Comparison of ENCODE assay signal across 8 cellular contexts in the genomic region with DNA sequence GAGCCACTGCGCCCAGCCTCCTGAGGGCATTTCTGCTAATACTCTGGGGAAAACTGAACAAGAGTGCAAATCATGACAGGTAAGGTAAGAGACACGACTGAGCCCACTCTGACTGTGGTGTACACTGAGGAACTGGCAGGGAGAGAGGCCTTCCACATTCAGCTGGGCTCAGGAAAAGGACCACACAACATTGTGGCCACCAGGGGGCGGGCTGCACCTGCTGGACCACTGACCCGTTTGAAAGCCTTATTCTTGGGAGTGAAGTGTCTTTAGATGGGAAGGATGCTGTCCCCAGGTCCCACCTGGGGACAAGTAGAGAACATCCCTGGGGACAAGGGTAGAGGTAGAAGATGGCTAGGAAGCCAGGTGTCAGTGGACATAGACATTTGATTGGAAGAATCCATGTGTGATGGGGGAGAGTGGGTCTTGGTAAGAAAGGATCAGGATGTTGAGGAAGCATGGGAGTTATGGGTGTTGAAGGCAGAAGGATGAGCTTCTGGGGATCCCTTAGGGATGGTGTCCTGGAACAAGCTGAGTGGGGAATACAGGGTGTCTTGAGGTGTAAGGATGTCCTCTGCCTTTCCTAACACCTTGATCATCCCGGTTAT. TPM values are rescaled to one million over a fixed set of nuclear protein-coding genes. Genes with fewer than 3 reads are reported as not detected.
DNase-seq lines count a peak whose midpoint lies in the region; ATAC-seq and TF ChIP-seq lines count a peak whose summit lies in the region.

No MANE protein-coding gene starts in this region.

- no peaks in the 10 kb centered on the region for H3K27me3 ChIP-seq in testis

- H3K27ac ChIP-seq in testis: no peak overlapping the region

- intact Hi-C loops in testis (cut with DNase I; ENCODE audit: low total_unique reads): loop anchor here (10.0 kb wide), 1 partner anchor 149 kb away; no protein-coding TSS in a partner anchor

- no peaks in the 10 kb centered on the region for H3K36me3 ChIP-seq in testis (ENCODE audit: low read depth, missing control alignments)

- H3K4me3 ChIP-seq in fibroblast of villous mesenchyme (ENCODE audit: low read depth, low read length) (no peak overlapping the region), testis (no peak overlapping the region)

- no peaks in the 10 kb centered on the region for H3K9me3 ChIP-seq in testis

- WGBS in testis, 2 donors: 44 to 51% methylated on average over 5 of the region's 5 CpGs

- H3K4me1 ChIP-seq in testis: peaks cover 14% of the 10 kb centered on the region

- peak; percentile 79 for DNase-seq in GM10266 (ENCODE audit: extremely low spot score)
- DNase-seq in HT1080 (ENCODE audit: low read depth): peak; percentile 61
- DNase-seq in RPMI7951 (ENCODE audit: low read depth): peak; percentile 64
- DNase-seq in activated T-helper 9 cell treated with anti-CD3 and anti-CD28 coated beads, Interleukin-2, amount 50 U/mL, for 16 hours (ENCODE audit: low read depth): peak; percentile 58
- DNase-seq in fibroblast of villous mesenchyme (ENCODE audit: low read depth): peak; percentile 72
- peak; percentile 70 for DNase-seq in occipital lobe (lab: John Stamatoyannopoulos, UW)
- DNase-seq in testis: peak; percentile 94

- TF ChIP-seq POLR2A in testis (IDR thresholded peaks at IDR 0.05): no peak

- TF ChIP-seq CTCF in GM10266 (IDR thresholded peaks at IDR 0.05; ENCODE audit: control insufficient read depth, insufficient read depth, low read depth, missing control alignments) (peak; percentile 94), fibroblast of villous mesenchyme (IDR thresholded peaks at IDR 0.05; ENCODE audit: insufficient read depth, low read depth, low read length) (peak; percentile 93), testis (IDR thresholded peaks at IDR 0.05) (peak; percentile 94 to 96 (median 95))

- no peak for ATAC-seq in HG02970 (IDR thresholded peaks at IDR 0.05; ENCODE audit: low FRiP score, unreplicated experiment)

RNA-seq across cellular contexts. Expression of a gene that starts 6.2 kb away (rescaled TPM):
- total RNA-seq in HT1080 (2014; rRNA removed; shearing (Covaris generic)): 23.5 and 25.4 TPM in 2 replicates
- polyA plus RNA-seq in HT1080 (2015; cell fraction: cytosol; rRNA removed): 18.3 and 24.7 TPM in 2 replicates
- 13.3 and 16.8 TPM in 2 replicates for polyA plus RNA-seq in HT1080 (2015; cell fraction: nucleus; rRNA removed)
- 17.3 and 26.3 TPM in 2 replicates for total RNA-seq in RPMI7951 (2014; rRNA removed; shearing (Covaris generic))
- total RNA-seq in fibroblast of villous mesenchyme: 31.6 and 61.7 TPM in 2 replicates
- total RNA-seq in occipital lobe: 13.1 TPM
- 10 to 100 TPM; 32.4 to 43.0 TPM for total RNA-seq in testis
- 24.4 TPM for polyA plus RNA-seq in testis (ENCODE audit: insufficient read depth, low read depth, low replicate concordance)
